Comparison of ENCODE assay signal across 7 cellular contexts in genomic region chr13:36999054-36999927, GRCh38.
A peak's percentile ranks its signal among the peaks of the same experiment; 100 is the strongest.
DNase-seq lines count a peak whose midpoint lies in the region; ATAC-seq and TF ChIP-seq lines count a peak whose summit lies in the region.

A gene with protein sequence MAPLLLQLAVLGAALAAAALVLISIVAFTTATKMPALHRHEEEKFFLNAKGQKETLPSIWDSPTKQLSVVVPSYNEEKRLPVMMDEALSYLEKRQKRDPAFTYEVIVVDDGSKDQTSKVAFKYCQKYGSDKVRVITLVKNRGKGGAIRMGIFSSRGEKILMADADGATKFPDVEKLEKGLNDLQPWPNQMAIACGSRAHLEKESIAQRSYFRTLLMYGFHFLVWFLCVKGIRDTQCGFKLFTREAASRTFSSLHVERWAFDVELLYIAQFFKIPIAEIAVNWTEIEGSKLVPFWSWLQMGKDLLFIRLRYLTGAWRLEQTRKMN (minus strand): TSS chr13:36999340. CDS start chr13:36999300, 40 bp downstream.

- DNase-seq in NCI-H2029 (lab: John Stamatoyannopoulos, UW) (peak; percentile 57), T-helper 9 cell (peak; percentile 92), astrocyte of the cerebellum (ENCODE audit: low read depth) (peak; percentile 72), hepatic stellate cell (ENCODE audit: low spot score) (peak; percentile 80), retinal pigment epithelial cell (ENCODE audit: low read depth) (no peak)

- peak; percentile 42 for ATAC-seq in GM18508 (IDR thresholded peaks at IDR 0.05; ENCODE audit: insufficient read depth, unreplicated experiment)
- peak; percentile 70 for ATAC-seq in HG02973 (IDR thresholded peaks at IDR 0.05; ENCODE audit: unreplicated experiment)

- in situ Hi-C loops in astrocyte of the cerebellum (cut with HindIII; ENCODE audit: low sequenced_read_pairs), result no loop called here

- TF ChIP-seq CTCF in astrocyte of the cerebellum (IDR thresholded peaks at IDR 0.05; ENCODE audit: low read depth, low read length, missing control alignments) (peak; percentile 63), retinal pigment epithelial cell (conservative IDR thresholded peaks at IDR 0.05; ENCODE audit: low read depth, low read length) (peak; percentile 69)

- H3K4me3 ChIP-seq in astrocyte of the cerebellum (ENCODE audit: low read depth, low read length) (peak within 1 kb of the TSS; percentile 95), retinal pigment epithelial cell (ENCODE audit: low read length) (peak within 1 kb of the TSS; percentile 99)
